In the genomic region with DNA sequence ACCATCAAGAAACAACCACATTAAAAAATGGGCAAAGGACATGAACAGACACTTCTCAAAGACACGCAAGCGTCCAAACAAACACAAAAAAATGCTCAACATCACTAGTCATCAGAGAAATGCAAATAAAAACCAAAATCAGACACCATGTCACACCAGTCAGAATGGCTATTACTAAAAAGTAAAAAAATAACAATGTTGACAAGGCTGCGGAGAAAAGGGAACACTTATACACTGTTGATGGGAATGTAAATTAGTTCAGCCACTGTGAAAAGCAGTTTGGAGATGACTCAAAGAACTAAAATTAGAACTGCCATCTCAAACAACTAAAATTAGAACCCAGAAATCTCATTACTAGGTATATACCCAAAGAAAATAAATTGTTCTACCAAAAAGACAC, we compare ENCODE assay signal across 19 cellular contexts.
"Had no signal": no experiment of that assay in that cellular context is flagged by ENCODE, and none has a peak within 500 bp of the region (broad histone marks: within the 10 kb centered on the region; RNA-seq: fewer than 3 reads in every experiment).

No MANE protein-coding gene starts in this region.

- H3K9ac ChIP-seq: neural progenitor cell had no signal

- DNase-seq: activated CD4-positive, alpha-beta T cell treated with anti-CD3 and anti-CD28 coated beads, Interleukin-2, amount 50 U/mL, for 4 hours; activated CD4-positive, CD25-positive, alpha-beta regulatory T cell treated with anti-CD3 and anti-CD28 coated beads, Interleukin-2, amount 50 U/mL, for 72 hours; activated CD8-positive, alpha-beta memory T cell treated with anti-CD3 and anti-CD28 coated beads, Interleukin-2, amount 10 ng/mL, durations not matched to agents 7 days and 5 days; activated effector memory CD4-positive, alpha-beta T cell treated with Interleukin-2 at 50 U/mL for 16 hours; activated T-cell treated with anti-CD3 and anti-CD28 coated beads, Interleukin-2, amount 50 U/mL, for 4 hours; adrenal gland; body of pancreas; esophagus squamous epithelium; islet precursor cell; left lung; mammary epithelial cell; naive B cell; ovary; spleen; stimulated activated naive CD8-positive, alpha-beta T cell treated with anti-CD3 and anti-CD28 coated beads, Interleukin-15, amount 100 ng/mL, for 72 hours had no signal

- H3K4me2 ChIP-seq: hepatocyte, neural progenitor cell had no signal

- H3K36me3 ChIP-seq: adrenal gland, esophagus squamous epithelium, left lung, neural progenitor cell, ovary, spleen had no signal

- H3K4me1 ChIP-seq: adrenal gland, body of pancreas, esophagus squamous epithelium, left lung, neural progenitor cell, spleen had no signal

- H3K27ac ChIP-seq: adrenal gland, body of pancreas, coronary artery, esophagus squamous epithelium, hepatocyte, left lung, neural progenitor cell, ovary, spleen had no signal

- H3K27me3 ChIP-seq: adrenal gland, body of pancreas, esophagus squamous epithelium, hepatocyte, left lung, neural progenitor cell, ovary, spleen had no signal

- H3K9me3 ChIP-seq: adrenal gland, body of pancreas, esophagus squamous epithelium, left lung, ovary, spleen had no signal

- H2AFZ ChIP-seq: hepatocyte, neural progenitor cell had no signal

- H3K4me3 ChIP-seq: adrenal gland, body of pancreas, coronary artery, esophagus squamous epithelium, hepatocyte, left lung, neural progenitor cell, ovary, spleen had no signal

- ATAC-seq: activated CD8-positive, alpha-beta memory T cell treated with anti-CD3 and anti-CD28 coated beads, Interleukin-2, amount 10 ng/mL, durations not matched to agents 7 days and 5 days; activated T-cell treated with anti-CD3 and anti-CD28 coated beads, Interleukin-2, amount 50 U/mL, for 4 hours; body of pancreas; left lung; sciatic nerve; stimulated activated naive CD8-positive, alpha-beta T cell treated with anti-CD3 and anti-CD28 coated beads, Interleukin-15, amount 100 ng/mL, for 72 hours had no signal
